ENCODE assay signal across 16 cellular contexts in the genomic region with DNA sequence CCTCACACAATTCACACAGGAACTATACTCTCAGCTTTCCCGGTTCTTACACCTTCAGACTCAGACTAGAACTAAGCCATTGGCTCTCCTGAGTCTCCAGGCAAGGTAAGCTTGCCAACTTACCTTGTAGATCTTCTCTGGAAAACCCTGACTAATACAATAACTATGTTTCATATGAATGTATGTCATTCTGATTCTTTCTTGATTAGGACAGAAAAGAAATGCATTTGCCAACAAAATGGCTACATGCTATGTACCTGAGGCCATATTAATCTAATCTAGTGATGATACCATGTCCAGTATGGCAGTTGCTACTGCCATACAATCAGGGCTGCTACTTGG. TPM values are rescaled to one million over a fixed set of nuclear protein-coding genes. Genes with fewer than 3 reads are reported as not detected.
DNase-seq lines count a peak whose midpoint lies in the region; ATAC-seq and TF ChIP-seq lines count a peak whose summit lies in the region.
"Had no signal": no experiment of that assay in that cellular context is flagged by ENCODE, and none has a peak within 500 bp of the region (broad histone marks: within the 10 kb centered on the region; RNA-seq: fewer than 3 reads in every experiment).

No MANE protein-coding gene starts in this region.

- H3K4me1 ChIP-seq in RWPE2 (ENCODE audit: insufficient read depth, poor library complexity, severe bottlenecking): no peaks in the 10 kb centered on the region
- H3K4me1 ChIP-seq in endodermal cell (ENCODE audit: control insufficient read depth, insufficient read depth, low read length): peaks cover 4% of the 10 kb centered on the region
- H3K4me1 ChIP-seq: BE2C had no signal

- peaks cover 2% of the 10 kb centered on the region for H3K27me3 ChIP-seq in RWPE2 (ENCODE audit: insufficient read depth, poor library complexity, severe bottlenecking)
- no peaks in the 10 kb centered on the region for H3K27me3 ChIP-seq in endodermal cell (ENCODE audit: control insufficient read depth, insufficient read depth, low read length, poor library complexity, severe bottlenecking)
- no peaks in the 10 kb centered on the region for H3K27me3 ChIP-seq in dorsolateral prefrontal cortex
- H3K27me3 ChIP-seq: BE2C had no signal

- H3K36me3 Mint-ChIP-seq in endodermal cell (ENCODE audit: low read depth): no peaks in the 10 kb centered on the region
- H3K36me3 Mint-ChIP-seq: CD4-positive, CD25-positive, alpha-beta regulatory T cell; CD8-positive, alpha-beta memory T cell had no signal

- peaks cover 25% of the 10 kb centered on the region for H3K4me1 Mint-ChIP-seq in endodermal cell
- H3K4me1 Mint-ChIP-seq: CD4-positive, CD25-positive, alpha-beta regulatory T cell; CD8-positive, alpha-beta memory T cell had no signal

- H3K4me3 ChIP-seq in RWPE2 (ENCODE audit: severe bottlenecking): no peak overlapping the region
- H3K4me3 ChIP-seq in endodermal cell (ENCODE audit: low read length): peak overlapping the region; percentile 46
- H3K4me3 ChIP-seq in dorsolateral prefrontal cortex: no peak overlapping the region
- H3K4me3 ChIP-seq: GM23248 had no signal

- intact Hi-C loops in dorsolateral prefrontal cortex (cut with DNase I): no loop called here

- DNase-seq in RWPE2 (ENCODE audit: low spot score) (no peak), endodermal cell (no peak), kidney tubule cell (ENCODE audit: low spot score) (peak; percentile 7), dorsolateral prefrontal cortex (no peak), SW 1271 (lab: John Stamatoyannopoulos, UW) (no peak), glomerular visceral epithelial cell (ENCODE audit: extremely low spot score) (no peak), DMS153 (lab: John Stamatoyannopoulos, UW) (no peak)
- DNase-seq: ACHN; BE2C; C1 segment of cervical spinal cord; CD4-positive, CD25-positive, alpha-beta regulatory T cell; CD8-positive, alpha-beta memory T cell; COR-L47; DMS 273 treated with DMSO at 0.1 percent for 48 hours; GM23248; HCEC 1CT had no signal

- H3K9me3 ChIP-seq in RWPE2 (ENCODE audit: severe bottlenecking): no peaks in the 10 kb centered on the region
- H3K9me3 ChIP-seq in endodermal cell (ENCODE audit: control insufficient read depth, low read length): peaks cover 35% of the 10 kb centered on the region
- H3K9me3 ChIP-seq: BE2C had no signal

- peak; percentile 68 for ATAC-seq in RWPE2 (ENCODE audit: low read depth)

- 83 to 100% methylated on average over 1 of the region's 1 CpG for WGBS in endodermal cell (ENCODE audit: insufficient coverage in 1 of 2, insufficient read length in 1 of 2), 2 experiments

- no peak overlapping the region for H3K27ac Mint-ChIP-seq in endodermal cell
- H3K27ac Mint-ChIP-seq: CD4-positive, CD25-positive, alpha-beta regulatory T cell; CD8-positive, alpha-beta memory T cell had no signal

- no peaks in the 10 kb centered on the region for H3K9me3 Mint-ChIP-seq in endodermal cell
- H3K9me3 Mint-ChIP-seq: CD8-positive, alpha-beta memory T cell had no signal

- peak overlapping the region; percentile 26 for H3K9ac ChIP-seq in endodermal cell (ENCODE audit: extremely low read depth, low read length, poor library complexity, severe bottlenecking)
- H3K9ac ChIP-seq: GM23248 had no signal

- no peaks in the 10 kb centered on the region for H3K27me3 Mint-ChIP-seq in endodermal cell (ENCODE audit: insufficient read depth)

- H3K36me3 ChIP-seq in RWPE2 (ENCODE audit: low read depth) (no peaks in the 10 kb centered on the region), endodermal cell (ENCODE audit: control insufficient read depth, insufficient read depth, low read length) (no peaks in the 10 kb centered on the region)
- H3K36me3 ChIP-seq: BE2C had no signal

- H3K27ac ChIP-seq in RWPE2 (ENCODE audit: poor library complexity, severe bottlenecking) (no peak overlapping the region), endodermal cell (ENCODE audit: low read depth, low read length) (no peak overlapping the region), dorsolateral prefrontal cortex (no peak overlapping the region)
- H3K27ac ChIP-seq: GM23248 had no signal

- no peak for TF ChIP-seq CTCF in RWPE2 (IDR thresholded peaks at IDR 0.05; ENCODE audit: poor library complexity, severe bottlenecking)
- no peak for TF ChIP-seq CTCF in endodermal cell (conservative IDR thresholded peaks at IDR 0.05)
- TF ChIP-seq CTCF in dorsolateral prefrontal cortex (IDR thresholded peaks at IDR 0.05 in 54 of 56, conservative IDR thresholded peaks at IDR 0.05 in 2 of 56; ENCODE audit: low read depth in 1 of 56, partially characterized antibody in 56 of 56): no peak

- H3K4me3 Mint-ChIP-seq in endodermal cell: no peak overlapping the region
- H3K4me3 Mint-ChIP-seq: CD4-positive, CD25-positive, alpha-beta regulatory T cell; CD8-positive, alpha-beta memory T cell had no signal

RNA-seq across cellular contexts. Expression of gene ZSWIM5, which starts 9.8 kb away (rescaled TPM):
- 10 to 100 TPM in 1 of 2 donors, 1 to 10 TPM in 1; 8.8 to 12.3 TPM for total RNA-seq in endodermal cell
- 9.0 TPM for polyA plus RNA-seq in endodermal cell (2013, experiment 1 of 2)
- polyA plus RNA-seq in endodermal cell (2013, experiment 2 of 2): 8.4 TPM
- 10 to 100 TPM in 2 of 120 experiments, 1 to 10 TPM in 118; 5.6 to 11.4 (median 8.0) TPM for total RNA-seq in dorsolateral prefrontal cortex
